11 cellular contexts compared by ENCODE assay signal in the genomic region with DNA sequence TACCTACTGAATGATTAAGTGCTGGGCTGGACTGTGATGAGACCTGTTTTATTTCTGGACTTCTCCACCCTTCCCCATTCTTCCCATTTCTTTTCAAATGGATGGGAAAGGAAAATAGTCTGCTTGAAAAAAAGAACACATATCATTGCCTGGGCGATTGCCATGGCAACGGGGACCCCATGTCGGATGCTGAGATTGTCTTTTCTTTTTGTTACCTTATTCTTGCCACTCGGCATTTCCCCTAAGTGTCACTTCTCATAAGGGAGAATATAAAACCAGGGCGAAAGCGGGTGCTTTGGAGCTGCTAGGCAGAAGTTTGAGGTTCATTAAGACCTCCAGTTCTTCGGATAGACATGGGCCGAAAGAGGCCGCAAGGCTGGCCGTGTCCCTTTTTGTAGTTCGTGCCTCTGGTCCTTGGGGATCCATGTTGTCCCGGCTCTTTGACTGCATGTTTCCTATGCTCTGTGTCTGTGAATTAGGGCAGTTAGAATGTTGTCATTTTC. TPM values are rescaled to one million over a fixed set of nuclear protein-coding genes. Genes with fewer than 3 reads are reported as not detected.
DNase-seq lines count a peak whose midpoint lies in the region; ATAC-seq lines count a peak whose summit lies in the region.
"Had no signal": no experiment of that assay in that cellular context is flagged by ENCODE, and none has a peak within 500 bp of the region (broad histone marks: within the 10 kb centered on the region; RNA-seq: fewer than 3 reads in every experiment).

No MANE protein-coding gene starts in this region.

- no peak for DNase-seq in stimulated activated naive CD8-positive, alpha-beta T cell treated with anti-CD3 and anti-CD28 coated beads, Interleukin-15, Interleukin-2, amounts not matched to agents 100 U/mL and 50 U/mL, for 24 hours
- DNase-seq in HuH-7.5 (ENCODE audit: low spot score) (no peak), kidney tubule cell (ENCODE audit: low spot score) (no peak), GM19238 (ENCODE audit: insufficient read length, low spot score) (no peak)
- DNase-seq: NCI-H226, T1000 had no signal

- H3K27me3 Mint-ChIP-seq in stimulated activated naive CD8-positive, alpha-beta T cell treated with anti-CD3 and anti-CD28 coated beads, Interleukin-15, Interleukin-2, amounts not matched to agents 100 ng/mL and 50 ng/mL, for 24 hours = peaks cover 8% of the 10 kb centered on the region
- H3K27me3 Mint-ChIP-seq in activated naive CD8-positive, alpha-beta T cell = no peaks in the 10 kb centered on the region

- H3K9me3 ChIP-seq in mononuclear cell (ENCODE audit: low read depth, low read length) = no peaks in the 10 kb centered on the region

- H3K9me3 Mint-ChIP-seq in stimulated activated naive CD8-positive, alpha-beta T cell treated with anti-CD3 and anti-CD28 coated beads, Interleukin-15, Interleukin-2, amounts not matched to agents 100 ng/mL and 50 ng/mL, for 24 hours = no peaks in the 10 kb centered on the region
- H3K9me3 Mint-ChIP-seq in activated naive CD8-positive, alpha-beta T cell (ENCODE audit: low read depth) = no peaks in the 10 kb centered on the region

- H3K27me3 ChIP-seq in mononuclear cell (ENCODE audit: insufficient read depth, low read length) = peaks cover 22% of the 10 kb centered on the region

- no peak for ATAC-seq in stimulated activated naive CD8-positive, alpha-beta T cell treated with anti-CD3 and anti-CD28 coated beads, Interleukin-15, Interleukin-2, amounts not matched to agents 100 U/mL and 50 U/mL, for 24 hours
- ATAC-seq in HG02870 (IDR thresholded peaks at IDR 0.05; ENCODE audit: unreplicated experiment) = no peak

- H3K4me1 Mint-ChIP-seq in stimulated activated naive CD8-positive, alpha-beta T cell treated with anti-CD3 and anti-CD28 coated beads, Interleukin-15, Interleukin-2, amounts not matched to agents 100 ng/mL and 50 ng/mL, for 24 hours (ENCODE audit: low read depth) = peaks cover 40% of the 10 kb centered on the region
- peaks cover 62% of the 10 kb centered on the region for H3K4me1 Mint-ChIP-seq in activated naive CD8-positive, alpha-beta T cell (ENCODE audit: low read depth)

- peak overlapping the region; percentile 43 for H3K4me3 ChIP-seq in mononuclear cell (ENCODE audit: low read length)

- peaks cover 31% of the 10 kb centered on the region for H3K4me1 ChIP-seq in mononuclear cell (ENCODE audit: insufficient read depth, low read length)

- H3K27ac Mint-ChIP-seq in stimulated activated naive CD8-positive, alpha-beta T cell treated with anti-CD3 and anti-CD28 coated beads, Interleukin-15, Interleukin-2, amounts not matched to agents 100 ng/mL and 50 ng/mL, for 24 hours = no peak overlapping the region
- H3K27ac Mint-ChIP-seq in activated naive CD8-positive, alpha-beta T cell = no peak overlapping the region

- no peaks in the 10 kb centered on the region for H3K36me3 Mint-ChIP-seq in stimulated activated naive CD8-positive, alpha-beta T cell treated with anti-CD3 and anti-CD28 coated beads, Interleukin-15, Interleukin-2, amounts not matched to agents 100 ng/mL and 50 ng/mL, for 24 hours (ENCODE audit: low read depth)
- H3K36me3 Mint-ChIP-seq in activated naive CD8-positive, alpha-beta T cell = no peaks in the 10 kb centered on the region

- peak overlapping the region; percentile 82 for H3K4me3 Mint-ChIP-seq in stimulated activated naive CD8-positive, alpha-beta T cell treated with anti-CD3 and anti-CD28 coated beads, Interleukin-15, Interleukin-2, amounts not matched to agents 100 ng/mL and 50 ng/mL, for 24 hours
- peak overlapping the region; percentile 91 for H3K4me3 Mint-ChIP-seq in activated naive CD8-positive, alpha-beta T cell

RNA-seq across cellular contexts. Expression of a gene that starts 0.8 kb away (rescaled TPM):
- total RNA-seq in mononuclear cell = 55.7 TPM
- total RNA-seq: osteocyte had no signal
